ENCODE assay signal across 1 cellular context in genomic region chr1:83901547-83902155, GRCh38.
TF ChIP-seq lines count a peak whose summit lies in the region.

No MANE protein-coding gene starts in this region.

TF ChIP-seq in HepG2, 621 proteins besides CTCF, POLR2A, EP300 and RAD21 (continued from another document):
- no peak for TF ChIP-seq ZNF281 (CRISPR knock-in tag; IDR thresholded peaks at IDR 0.05; ENCODE audit: borderline replicate concordance)
- TF ChIP-seq ARID3A (IDR thresholded peaks at IDR 0.05; ENCODE audit: low read depth, low read length): 0 out of 2 replicates have a peak, but pooled peaks have one; percentile 59
- TF ChIP-seq ZBTB33 (CRISPR knock-in tag; IDR thresholded peaks at IDR 0.05): no peak
- no peak for TF ChIP-seq CENPX (CRISPR knock-in tag; IDR thresholded peaks at IDR 0.05)
- no peak for TF ChIP-seq SOX13 (IDR thresholded peaks at IDR 0.05)
- peak in 1 of 2 experiments; percentile 36; a peak in 1 of 4 replicates for TF ChIP-seq SOX13 (CRISPR knock-in tag; conservative IDR thresholded peaks at IDR 0.05 in 1 of 2, IDR thresholded peaks at IDR 0.05 in 1 of 2)
- no peak for TF ChIP-seq ZHX2 (IDR thresholded peaks at IDR 0.05; ENCODE audit: low read depth)
- no peak for TF ChIP-seq ZHX2 (CRISPR knock-in tag; IDR thresholded peaks at IDR 0.05; ENCODE audit: borderline replicate concordance)
- TF ChIP-seq NFE2L2 (IDR thresholded peaks at IDR 0.05; ENCODE audit: low read length): 0 out of 2 replicates have a peak, but pooled peaks have one; percentile 14
- peak; percentile 91 for TF ChIP-seq BCL6 (CRISPR knock-in tag; IDR thresholded peaks at IDR 0.05)
- no peak for TF ChIP-seq NR2F2 (IDR thresholded peaks at IDR 0.05; ENCODE audit: borderline replicate concordance, low read depth)
- TF ChIP-seq ARID5B (CRISPR knock-in tag; IDR thresholded peaks at IDR 0.05): peak; percentile 80
- TF ChIP-seq ZNF644 (CRISPR knock-in tag; IDR thresholded peaks at IDR 0.05; ENCODE audit: low read depth): peak; percentile 45; the same call in 1 of the 2 replicates
- peak; percentile 72; the same call in 1 of the 2 replicates for TF ChIP-seq HMG20A (CRISPR knock-in tag; IDR thresholded peaks at IDR 0.05; ENCODE audit: borderline replicate concordance)
